ENCODE assay signal across 12 cellular contexts in genomic region chr4:98027827-98028226, GRCh38.
DNase-seq lines count a peak whose midpoint lies in the region; ATAC-seq, FAIRE-seq and TF ChIP-seq lines count a peak whose summit lies in the region.
"Had no signal": no experiment of that assay in that cellular context is flagged by ENCODE, and none has a peak within 500 bp of the region (broad histone marks: within the 10 kb centered on the region; RNA-seq: fewer than 3 reads in every experiment).

No MANE protein-coding gene starts in this region.

- peaks cover 41% of the 10 kb centered on the region for H3K9me3 Mint-ChIP-seq in HFFc6

- H3K36me3 ChIP-seq in thyroid gland: no peaks in the 10 kb centered on the region

- H3K4me3 ChIP-seq in A549: no peak overlapping the region
- H3K4me3 ChIP-seq in thyroid gland (replicated peaks in 1 of 3): no peak overlapping the region

- TF ChIP-seq CTCF in A549 (IDR thresholded peaks at IDR 0.05) (no peak), HFFc6 (IDR thresholded peaks at IDR 0.05) (peak; percentile 16; the same call in 1 of the 2 replicates), thyroid gland (IDR thresholded peaks at IDR 0.05) (peak in 1 of 6 experiments; percentile 10)

- DNase-seq in A549 (ENCODE audit: low read depth in 1 of 2, low spot score in 1 of 2) (peak; percentile 2 to 36), HFFc6 (no peak), SK-MEL-5 (ENCODE audit: low read depth, low spot score) (peak; percentile 24), glomerular visceral epithelial cell (ENCODE audit: extremely low spot score) (peak; percentile 40), T-helper 9 cell (no peak), 8988T (no peak), thyroid gland (no peak)
- DNase-seq: NCI-H2081 treated with DMSO at 0.1 percent for 48 hours; stimulated activated CD4-positive, alpha-beta T cell treated with anti-CD3 and anti-CD28 coated beads, Interleukin-12 subunit alpha, Interleukin-12 subunit beta, amount 100 ng/mL, for 4 hours had no signal

- no peaks in the 10 kb centered on the region for H3K27me3 Mint-ChIP-seq in HFFc6 (ENCODE audit: insufficient read depth)
- H3K27me3 Mint-ChIP-seq: B cell had no signal

- TF ChIP-seq POLR2A in A549 (IDR thresholded peaks at IDR 0.05; ENCODE audit: low read length): no peak
- no peak for TF ChIP-seq POLR2A in thyroid gland (IDR thresholded peaks at IDR 0.05)

- CTCF ChIA-PET in A549 (lab: Yijun Ruan, JAX): interaction anchor here (0.9 kb wide), 1 partner anchor 49 kb away, joined by 3 read pairs; no protein-coding TSS in a partner anchor

- no peaks in the 10 kb centered on the region for H3K9me3 ChIP-seq in A549
- H3K9me3 ChIP-seq in thyroid gland: no peaks in the 10 kb centered on the region

- H3K36me3 Mint-ChIP-seq in HFFc6 (ENCODE audit: low read depth): no peaks in the 10 kb centered on the region

- H3K4me1 ChIP-seq in A549: no peaks in the 10 kb centered on the region
- no peaks in the 10 kb centered on the region for H3K4me1 ChIP-seq in thyroid gland

- intact Hi-C loops in thyroid gland (cut with DNase I): no loop called here

- FAIRE-seq in A549 (lab: Jason Lieb, UNC): no peak

- 6% methylated on average over 2 of the region's 2 CpGs for WGBS in A549 (ENCODE audit: missing lambda C conversion rate)
- WGBS in thyroid gland, 2 donors: 89% methylated on average over 2 of the region's 2 CpGs

- no peak overlapping the region for H3K4me2 ChIP-seq in A549

- no peak for TF ChIP-seq RAD21 in A549 (conservative IDR thresholded peaks at IDR 0.05 in 1 of 2, IDR thresholded peaks at IDR 0.05 in 1 of 2)

- ATAC-seq in A549 (peak; percentile 54 to 76; a peak in 4 of 6 replicates), GM19452 (IDR thresholded peaks at IDR 0.05; ENCODE audit: unreplicated experiment) (no peak)

- in situ Hi-C loops in SK-MEL-5 (cut with HindIII; ENCODE audit: low pct_unique_long_range_greater_than_20kb, low sequenced_read_pairs): no loop called here

- H3K4me3 Mint-ChIP-seq in HFFc6: no peak overlapping the region
- H3K4me3 Mint-ChIP-seq: activated naive CD4-positive, alpha-beta T cell treated with anti-CD3 and anti-CD28 coated beads, Interleukin-2, amount 50 U/mL, for 24 hours; B cell had no signal

- H3K27me3 ChIP-seq in thyroid gland: no peaks in the 10 kb centered on the region

- H3K27ac ChIP-seq in A549: no peak overlapping the region
- H3K27ac ChIP-seq in thyroid gland: no peak overlapping the region

- no peak overlapping the region for H3K27ac Mint-ChIP-seq in HFFc6
- H3K27ac Mint-ChIP-seq: activated naive CD4-positive, alpha-beta T cell treated with anti-CD3 and anti-CD28 coated beads, Interleukin-2, amount 50 U/mL, for 24 hours; B cell had no signal

- H3K4me1 Mint-ChIP-seq in HFFc6 (ENCODE audit: low read depth): no peaks in the 10 kb centered on the region
- H3K4me1 Mint-ChIP-seq: activated naive CD4-positive, alpha-beta T cell treated with anti-CD3 and anti-CD28 coated beads, Interleukin-2, amount 50 U/mL, for 24 hours had no signal

- POLR2A ChIA-PET in A549 (lab: Yijun Ruan, JAX): no interaction called here

- no peak for TF ChIP-seq EP300 in A549 (IDR thresholded peaks at IDR 0.05)

TF ChIP-seq in A549, 52 proteins besides CTCF, POLR2A, EP300 and RAD21:
- no peak for TF ChIP-seq FOSL2 (IDR thresholded peaks at IDR 0.05)
- TF ChIP-seq FOSL2 (CRISPR knock-in tag; IDR thresholded peaks at IDR 0.05): peak; percentile 48; the same call in 1 of the 2 replicates
- TF ChIP-seq SREBF2 (IDR thresholded peaks at IDR 0.05): no peak

Comparison
In these comparisons a context has a peak if more than half of its experiments do, and no peak if none do; other contexts are left out.
1. DNase-seq: peak in A549 (2 of 2), SK-MEL-5 (single experiment) and glomerular visceral epithelial cell (single experiment); none in HFFc6 (single experiment), T-helper 9 cell (single experiment), 8988T (single experiment) and thyroid gland (0 of 2).